ENCODE assay signal across 9 cellular contexts in the genomic region with DNA sequence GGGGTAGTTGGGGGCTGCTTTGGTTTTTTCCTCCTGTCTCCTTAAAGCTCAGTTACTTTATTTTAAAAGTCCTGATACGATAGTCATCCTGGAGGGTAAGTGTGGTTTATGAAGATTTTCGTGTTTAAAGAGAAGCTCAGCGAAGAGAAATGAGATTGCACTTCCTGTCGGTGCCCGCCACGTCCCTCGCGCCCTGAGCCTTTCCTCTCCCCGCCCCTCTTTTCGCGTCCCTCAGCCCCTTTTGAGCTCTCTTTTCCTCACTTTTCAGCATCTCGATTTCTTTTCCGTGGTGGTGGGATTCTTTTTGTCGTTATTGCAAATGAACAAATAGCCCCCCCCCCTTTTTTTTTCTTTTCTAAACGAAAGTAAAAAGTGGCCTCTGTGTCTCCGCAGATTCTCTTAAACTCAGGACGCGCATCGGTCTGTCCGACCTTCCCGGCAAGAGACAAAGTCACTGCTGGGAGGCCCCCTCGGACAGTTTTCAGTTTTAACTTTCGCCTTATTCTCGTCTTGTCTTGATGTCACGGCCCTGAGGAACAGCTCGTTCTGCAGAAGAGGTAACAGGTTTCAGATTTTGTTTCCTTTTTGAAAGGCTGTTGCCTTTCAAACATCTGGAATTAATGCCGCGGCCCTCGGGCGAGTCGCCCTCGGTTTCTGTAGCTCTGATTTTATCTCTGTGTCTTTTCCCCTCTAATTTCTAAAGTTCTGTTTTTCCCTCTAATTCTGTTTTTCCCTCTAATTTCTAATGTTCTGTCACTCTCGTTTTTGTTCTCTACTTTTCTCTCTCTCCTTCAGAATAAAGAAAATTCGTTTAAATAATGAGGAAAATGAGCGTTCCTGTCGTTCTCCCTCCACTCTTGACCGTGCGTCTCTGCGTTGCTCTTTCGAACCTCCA. TPM values are rescaled to one million over a fixed set of nuclear protein-coding genes. Genes with fewer than 3 reads are reported as not detected.
DNase-seq lines count a peak whose midpoint lies in the region; ATAC-seq and TF ChIP-seq lines count a peak whose summit lies in the region.
"Had no signal": no experiment of that assay in that cellular context is flagged by ENCODE, and none has a peak within 500 bp of the region (broad histone marks: within the 10 kb centered on the region; RNA-seq: fewer than 3 reads in every experiment).

No MANE protein-coding gene starts in this region.

- H3K4me1 ChIP-seq in Caco-2 = no peaks in the 10 kb centered on the region
- peaks cover 30% of the 10 kb centered on the region in 2 experiments for H3K4me1 ChIP-seq in neutrophil (ENCODE audit: control insufficient read depth in 1 of 2, insufficient read depth in 1 of 2, low read depth in 1 of 2, low read length in 1 of 2)
- H3K4me1 ChIP-seq in PC-3 (ENCODE audit: insufficient read depth, low read length) = no peaks in the 10 kb centered on the region

- H3K4me2 ChIP-seq in PC-3 (ENCODE audit: low read length) = no peak overlapping the region

- no TSS peak for BruUV-seq in Caco-2 (replicated peaks; lab: Mats Ljungman, UMichigan)
- BruUV-seq in PC-3 (replicated peaks; lab: Mats Ljungman, UMichigan) = no TSS peak

- no peak overlapping the region for H2AFZ ChIP-seq in PC-3 (ENCODE audit: low read length)

- peak overlapping the region; percentile 53 for H3K4me3 ChIP-seq in Caco-2 (ENCODE audit: low read depth, low read length)
- peak overlapping the region; percentile 52 to 53 for H3K4me3 ChIP-seq in neutrophil (ENCODE audit: low read depth in 1 of 2, low read length in 1 of 2)
- H3K4me3 ChIP-seq in PC-3 (ENCODE audit: low read length) = no peak overlapping the region

- ATAC-seq in HG03432 (IDR thresholded peaks at IDR 0.05; ENCODE audit: unreplicated experiment) (peak; percentile 26), HG03196 (IDR thresholded peaks at IDR 0.05; ENCODE audit: unreplicated experiment) (no peak), PC-3 (no peak), GM19455 (IDR thresholded peaks at IDR 0.05; ENCODE audit: unreplicated experiment) (no peak)

- H3K27ac Mint-ChIP-seq in Caco-2 (ENCODE audit: unreplicated experiment) = no peak overlapping the region

- H3K9me2 ChIP-seq in PC-3 (replicated peaks; ENCODE audit: low read length) = no peaks in the 10 kb centered on the region

- H3K9me3 ChIP-seq in Caco-2 = no peaks in the 10 kb centered on the region
- no peaks in the 10 kb centered on the region for H3K9me3 ChIP-seq in neutrophil
- no peaks in the 10 kb centered on the region for H3K9me3 ChIP-seq in PC-3 (ENCODE audit: low read length)

- intact Hi-C loops in Caco-2 (cut with micrococcal nuclease; ENCODE audit: unreplicated experiment) (loop anchor here (10.0 kb wide), 1 partner anchor 121 kb away; no protein-coding TSS in a partner anchor), PC-3 (cut with micrococcal nuclease) (no loop called here)

- DNase-seq in Caco-2 = no peak
- DNase-seq in astrocyte of the hippocampus (ENCODE audit: low read depth, low spot score) = peak; percentile 60
- DNase-seq in activated CD8-positive, alpha-beta memory T cell treated with anti-CD3 and anti-CD28 coated beads, Interleukin-2, amount 50 U/mL, for 4 hours = no peak
- DNase-seq in PC-3 = no peak

- H3K9ac ChIP-seq in PC-3 (ENCODE audit: low read length) = no peak overlapping the region

- peak overlapping the region; percentile 72 for H3K4me3 Mint-ChIP-seq in Caco-2 (ENCODE audit: unreplicated experiment)

- no peaks in the 10 kb centered on the region for H3K9me3 Mint-ChIP-seq in Caco-2 (ENCODE audit: unreplicated experiment)

- H3K27me3 Mint-ChIP-seq in Caco-2 (ENCODE audit: insufficient read depth, unreplicated experiment) = peaks cover 26% of the 10 kb centered on the region

- H3K27me3 ChIP-seq in Caco-2 (replicated peaks; ENCODE audit: control insufficient read depth, insufficient read depth, low read length) (peaks cover 3% of the 10 kb centered on the region; the same call in 1 of the 2 replicates), neutrophil (peaks cover 100% of the 10 kb centered on the region), PC-3 (ENCODE audit: low read length) (no peaks in the 10 kb centered on the region)

- H3K4me1 Mint-ChIP-seq in Caco-2 (ENCODE audit: low read depth, unreplicated experiment) = peaks cover 6% of the 10 kb centered on the region

- H3K36me3 ChIP-seq in Caco-2 (ENCODE audit: control insufficient read depth, insufficient read depth, low read length) (no peaks in the 10 kb centered on the region), neutrophil (no peaks in the 10 kb centered on the region), PC-3 (ENCODE audit: low read depth, low read length) (no peaks in the 10 kb centered on the region)

- no peaks in the 10 kb centered on the region for H3K79me2 ChIP-seq in PC-3 (ENCODE audit: low read length)

- H3K27ac ChIP-seq in neutrophil = no peak overlapping the region
- H3K27ac ChIP-seq in PC-3 (ENCODE audit: low read length) = no peak overlapping the region
- H3K27ac ChIP-seq: epithelial cell of prostate had no signal

- CTCF ChIA-PET in Caco-2 (lab: Charles Lee) = interaction anchor here (0.7 kb wide), 1 partner anchor 145 kb away, joined by 3 read pairs; no protein-coding TSS in a partner anchor
- CTCF ChIA-PET in PC-3 (lab: Charles Lee) = no interaction called here

- H3K36me3 Mint-ChIP-seq in Caco-2 (ENCODE audit: insufficient read depth, unreplicated experiment) = peaks cover 22% of the 10 kb centered on the region

- H4K20me1 ChIP-seq in PC-3 (ENCODE audit: low read length) = no peaks in the 10 kb centered on the region

- TF ChIP-seq CTCF in Caco-2 (IDR thresholded peaks at IDR 0.05; ENCODE audit: insufficient read depth in 1 of 2, low read depth in 1 of 2, low read length in 1 of 2, severe bottlenecking in 1 of 2, unreplicated experiment in 1 of 2) = no peak
- no peak for TF ChIP-seq CTCF in neutrophil (IDR thresholded peaks at IDR 0.05)
- no peak for TF ChIP-seq CTCF in PC-3 (conservative IDR thresholded peaks at IDR 0.05; ENCODE audit: low read depth, low read length)

- H3F3A ChIP-seq in PC-3 (ENCODE audit: low read length, unreplicated experiment) = no peaks in the 10 kb centered on the region

- POLR2A ChIA-PET in Caco-2 (lab: Charles Lee) = interaction anchor here (0.6 kb wide), 1 partner anchor 32 kb away, joined by 3 read pairs; no protein-coding TSS in a partner anchor
- POLR2A ChIA-PET in PC-3 (lab: Charles Lee; ENCODE audit: unreplicated experiment) = no interaction called here

RNA-seq across cellular contexts. Expression of a gene that starts 1.0 kb away (rescaled TPM):
- total RNA-seq in Caco-2 (2022) (3.1 and 3.4 TPM in 2 replicates), PC-3 (2014; rRNA removed) (not detected in 2 replicates)
